1 cellular context compared by ENCODE assay signal in genomic region chr14:20597108-20597507, GRCh38.
TF ChIP-seq lines count a peak whose summit lies in the region.

No MANE protein-coding gene starts in this region.

TF ChIP-seq in K562, 482 proteins besides CTCF, POLR2A, EP300 and RAD21:
- TF ChIP-seq ZNF584 (CRISPR knock-in tag; IDR thresholded peaks at IDR 0.05; ENCODE audit: low read depth) = no peak
- TF ChIP-seq BCL6 (CRISPR knock-in tag; IDR thresholded peaks at IDR 0.05) = no peak
- TF ChIP-seq MTA2 (IDR thresholded peaks at IDR 0.05; ENCODE audit: low read depth) = no peak
- no peak for TF ChIP-seq ZNF507 (tag; conservative IDR thresholded peaks at IDR 0.05)
- no peak for TF ChIP-seq ZNF324 (CRISPR knock-in tag; IDR thresholded peaks at IDR 0.05)
- no peak for TF ChIP-seq PHF8 (IDR thresholded peaks at IDR 0.05; ENCODE audit: borderline replicate concordance, low read length)
- no peak for TF ChIP-seq TCF7 (IDR thresholded peaks at IDR 0.05; ENCODE audit: borderline replicate concordance)
- TF ChIP-seq, protein P1, sequence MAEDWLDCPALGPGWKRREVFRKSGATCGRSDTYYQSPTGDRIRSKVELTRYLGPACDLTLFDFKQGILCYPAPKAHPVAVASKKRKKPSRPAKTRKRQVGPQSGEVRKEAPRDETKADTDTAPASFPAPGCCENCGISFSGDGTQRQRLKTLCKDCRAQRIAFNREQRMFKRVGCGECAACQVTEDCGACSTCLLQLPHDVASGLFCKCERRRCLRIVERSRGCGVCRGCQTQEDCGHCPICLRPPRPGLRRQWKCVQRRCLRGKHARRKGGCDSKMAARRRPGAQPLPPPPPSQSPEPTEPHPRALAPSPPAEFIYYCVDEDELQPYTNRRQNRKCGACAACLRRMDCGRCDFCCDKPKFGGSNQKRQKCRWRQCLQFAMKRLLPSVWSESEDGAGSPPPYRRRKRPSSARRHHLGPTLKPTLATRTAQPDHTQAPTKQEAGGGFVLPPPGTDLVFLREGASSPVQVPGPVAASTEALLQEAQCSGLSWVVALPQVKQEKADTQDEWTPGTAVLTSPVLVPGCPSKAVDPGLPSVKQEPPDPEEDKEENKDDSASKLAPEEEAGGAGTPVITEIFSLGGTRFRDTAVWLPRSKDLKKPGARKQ (CRISPR knock-in tag; IDR thresholded peaks at IDR 0.05) = no peak
- no peak for TF ChIP-seq E2F5 (CRISPR knock-in tag; IDR thresholded peaks at IDR 0.05)
- no peak for TF ChIP-seq PTRF (tag; IDR thresholded peaks at IDR 0.05)
- TF ChIP-seq PBX2 (CRISPR knock-in tag; IDR thresholded peaks at IDR 0.05; ENCODE audit: low read depth) = no peak
- TF ChIP-seq PBX2 (tag; conservative IDR thresholded peaks at IDR 0.05; ENCODE audit: low read depth) = no peak
- TF ChIP-seq SIRT6 (IDR thresholded peaks at IDR 0.05; ENCODE audit: low read depth, low read length) = no peak
